ENCODE assay signal across 8 cellular contexts in genomic region chr1:32361674-32362473, GRCh38. TPM values are rescaled to one million over a fixed set of nuclear protein-coding genes. Genes with fewer than 3 reads are reported as not detected.
DNase-seq lines count a peak whose midpoint lies in the region; ATAC-seq and TF ChIP-seq lines count a peak whose summit lies in the region.

No MANE protein-coding gene starts in this region.

- peak overlapping the region; percentile 39 for H3K4me3 Mint-ChIP-seq in endodermal cell
- H3K4me3 Mint-ChIP-seq in stimulated activated naive CD8-positive, alpha-beta T cell treated with anti-CD3 and anti-CD28 coated beads, Interleukin-15, amount 100 ng/mL, for 72 hours: peak overlapping the region in 1 of 2 donors; percentile 65

- H3K4me1 ChIP-seq in endodermal cell (ENCODE audit: control insufficient read depth, insufficient read depth, low read length): no peaks in the 10 kb centered on the region

- no peaks in the 10 kb centered on the region for H3K9me3 ChIP-seq in endodermal cell (ENCODE audit: control insufficient read depth, low read length)

- DNase-seq in GM06990 (ENCODE audit: extremely low read depth, insufficient read length) (no peak), SW480 (ENCODE audit: low spot score) (peak; percentile 33), endodermal cell (peak; percentile 83), lung microvascular endothelial cell (ENCODE audit: low read depth in 2 of 2) (peak; percentile 44 to 60), NCI-H510A (lab: John Stamatoyannopoulos, UW) (no peak), GF-D8 (lab: John Stamatoyannopoulos, UW) (no peak)
- DNase-seq in stimulated activated naive CD8-positive, alpha-beta T cell treated with anti-CD3 and anti-CD28 coated beads, Interleukin-15, amount 100 ng/mL, for 72 hours: no peak

- no peak overlapping the region for H3K27ac Mint-ChIP-seq in endodermal cell
- no peak overlapping the region for H3K27ac Mint-ChIP-seq in stimulated activated naive CD8-positive, alpha-beta T cell treated with anti-CD3 and anti-CD28 coated beads, Interleukin-15, amount 100 ng/mL, for 72 hours

- no peak overlapping the region for H3K27ac ChIP-seq in endodermal cell (ENCODE audit: low read depth, low read length)

- H3K27me3 Mint-ChIP-seq in endodermal cell (ENCODE audit: insufficient read depth): peaks cover 14% of the 10 kb centered on the region
- H3K27me3 Mint-ChIP-seq in stimulated activated naive CD8-positive, alpha-beta T cell treated with anti-CD3 and anti-CD28 coated beads, Interleukin-15, amount 100 ng/mL, for 72 hours: no peaks in the 10 kb centered on the region

- 12% methylated on average over 5 to 91 of the region's 91 CpGs for WGBS in endodermal cell (ENCODE audit: insufficient coverage in 1 of 2, insufficient read length in 1 of 2), 2 experiments

- H3K9ac ChIP-seq in endodermal cell (ENCODE audit: extremely low read depth, low read length, poor library complexity, severe bottlenecking): peak overlapping the region; percentile 41

- H3K36me3 Mint-ChIP-seq in endodermal cell (ENCODE audit: low read depth): peaks cover 34% of the 10 kb centered on the region

- no peak overlapping the region for H3K4me3 ChIP-seq in GM06990 (replicated peaks; ENCODE audit: low read depth, low read length)
- no peak overlapping the region for H3K4me3 ChIP-seq in endodermal cell (ENCODE audit: low read length)

- peak; percentile 49 for ATAC-seq in stimulated activated naive CD8-positive, alpha-beta T cell treated with anti-CD3 and anti-CD28 coated beads, Interleukin-15, amount 100 ng/mL, for 72 hours
- no peak for ATAC-seq in HG03342 (IDR thresholded peaks at IDR 0.05; ENCODE audit: unreplicated experiment)

- H3K27me3 ChIP-seq in GM06990 (replicated peaks; ENCODE audit: control insufficient read depth, insufficient read depth, low read length) (no peaks in the 10 kb centered on the region), endodermal cell (ENCODE audit: control insufficient read depth, insufficient read depth, low read length, poor library complexity, severe bottlenecking) (no peaks in the 10 kb centered on the region)

- H3K36me3 ChIP-seq in GM06990 (ENCODE audit: control insufficient read depth, insufficient read depth, low read length): peaks cover 14% of the 10 kb centered on the region
- peaks cover 32% of the 10 kb centered on the region for H3K36me3 ChIP-seq in endodermal cell (ENCODE audit: control insufficient read depth, insufficient read depth, low read length)

- no peaks in the 10 kb centered on the region for H3K9me3 Mint-ChIP-seq in endodermal cell
- H3K9me3 Mint-ChIP-seq in stimulated activated naive CD8-positive, alpha-beta T cell treated with anti-CD3 and anti-CD28 coated beads, Interleukin-15, amount 100 ng/mL, for 72 hours: no peaks in the 10 kb centered on the region

- peaks cover 4% of the 10 kb centered on the region for H3K4me1 Mint-ChIP-seq in endodermal cell
- peaks cover 36% of the 10 kb centered on the region for H3K4me1 Mint-ChIP-seq in stimulated activated naive CD8-positive, alpha-beta T cell treated with anti-CD3 and anti-CD28 coated beads, Interleukin-15, amount 100 ng/mL, for 72 hours

- TF ChIP-seq CTCF in GM06990 (IDR thresholded peaks at IDR 0.05; ENCODE audit: insufficient read depth, low read length, poor library complexity, severe bottlenecking) (peak; percentile 15), endodermal cell (conservative IDR thresholded peaks at IDR 0.05) (peak; percentile 57)

RNA-seq across cellular contexts. Expression of gene FAM229A, which starts 0.4 kb away (rescaled TPM):
- 1 to 10 TPM; 6.8 to 8.4 TPM for total RNA-seq in endodermal cell
- polyA plus RNA-seq in endodermal cell (2013, experiment 1 of 2): 8.8 TPM
- 6.4 TPM for polyA plus RNA-seq in endodermal cell (2013, experiment 2 of 2)
- total RNA-seq in lung microvascular endothelial cell: 0.22 and 0.99 TPM in 2 replicates

RNA-seq across cellular contexts. Expression of gene TSSK3, which starts 0.5 kb away (rescaled TPM):
- 1 to 10 TPM; 3.4 to 6.4 TPM for total RNA-seq in endodermal cell
- polyA plus RNA-seq in endodermal cell (2013, experiment 1 of 2): 0.53 TPM
- polyA plus RNA-seq in endodermal cell (2013, experiment 2 of 2): 1.3 TPM
- total RNA-seq in lung microvascular endothelial cell: not detected in 2 replicates

RNA-seq across cellular contexts. Expression of gene MARCKSL1, which starts 25.8 kb away (rescaled TPM):
- total RNA-seq in endodermal cell: 100 to 1,000 TPM; 484 to 543 TPM
- 734 TPM for polyA plus RNA-seq in endodermal cell (2013, experiment 1 of 2)
- polyA plus RNA-seq in endodermal cell (2013, experiment 2 of 2): 653 TPM
- 101 and 118 TPM in 2 replicates for total RNA-seq in lung microvascular endothelial cell

RNA-seq across cellular contexts. Expression of gene BSDC1, which starts 32.4 kb away (rescaled TPM):
- total RNA-seq in endodermal cell (10 to 100 TPM; 61.7 to 68.3 TPM), lung microvascular endothelial cell (29.6 and 50.2 TPM in 2 replicates)
- 50.2 TPM for polyA plus RNA-seq in endodermal cell (2013, experiment 1 of 2)
- 46.6 TPM for polyA plus RNA-seq in endodermal cell (2013, experiment 2 of 2)

Comparison
In these comparisons a context has a peak if more than half of its experiments do, and no peak if none do; other contexts are left out.
1. DNase-seq: peak in SW480 (single experiment), endodermal cell (single experiment) and lung microvascular endothelial cell (2 of 2); none in GM06990 (single experiment), stimulated activated naive CD8-positive, alpha-beta T cell treated with anti-CD3 and anti-CD28 coated beads, Interleukin-15, amount 100 ng/mL, for 72 hours (0 of 2), NCI-H510A (single experiment) and GF-D8 (single experiment).